Comparison of ENCODE assay signal across 25 cellular contexts in genomic region chr19:16797876-16798275, GRCh38.
"Had no signal": no experiment of that assay in that cellular context is flagged by ENCODE, and none has a peak within 500 bp of the region (broad histone marks: within the 10 kb centered on the region; RNA-seq: fewer than 3 reads in every experiment).

No MANE protein-coding gene starts in this region.

- H3K27ac ChIP-seq: ascending aorta, body of pancreas, WERI-Rb-1 had no signal

- H3K4me1 Mint-ChIP-seq: activated naive CD4-positive, alpha-beta T cell treated with anti-CD3 and anti-CD28 coated beads, Interleukin-2, amount 50 U/mL, for 24 hours; activated naive CD8-positive, alpha-beta T cell treated with anti-CD3 and anti-CD28 coated beads, Interleukin-2, amount 50 U/mL, for 24 hours had no signal

- H3K9me3 ChIP-seq: ascending aorta had no signal

- H3K27me3 ChIP-seq: ascending aorta, body of pancreas had no signal

- H3K4me3 ChIP-seq: ascending aorta, body of pancreas, K562 had no signal

- H3K27me3 Mint-ChIP-seq: activated CD8-positive, alpha-beta T cell treated with anti-CD3 and anti-CD28 coated beads for 36 hours; activated naive CD4-positive, alpha-beta T cell treated with anti-CD3 and anti-CD28 coated beads, Interleukin-2, amount 50 U/mL, for 24 hours; activated naive CD8-positive, alpha-beta T cell treated with anti-CD3 and anti-CD28 coated beads, Interleukin-2, amount 50 U/mL, for 24 hours; activated T-cell treated with anti-CD3 and anti-CD28 coated beads, Interleukin-2, amount 50 U/mL, for 24 hours had no signal

- H3K4me1 ChIP-seq: ascending aorta, body of pancreas had no signal

- H3K27ac Mint-ChIP-seq: activated CD8-positive, alpha-beta T cell treated with anti-CD3 and anti-CD28 coated beads for 36 hours; activated naive CD4-positive, alpha-beta T cell treated with anti-CD3 and anti-CD28 coated beads, Interleukin-2, amount 50 U/mL, for 24 hours; activated naive CD8-positive, alpha-beta T cell treated with anti-CD3 and anti-CD28 coated beads, Interleukin-2, amount 50 U/mL, for 24 hours; activated T-cell treated with anti-CD3 and anti-CD28 coated beads, Interleukin-2, amount 50 U/mL, for 24 hours; activated T-helper 1 cell treated with anti-CD3 and anti-CD28 coated beads, Interleukin-12 subunit alpha, Interleukin-12 subunit beta, Interleukin-2, Interleukin-4 antibody, amounts not matched to agents 30 ng/mL and 10 ng/mL and 1 ng/mL, durations not matched to agents 14 hours and 24 hours and 36 hours had no signal

- H3K4me3 Mint-ChIP-seq: activated CD8-positive, alpha-beta T cell treated with anti-CD3 and anti-CD28 coated beads for 36 hours; activated naive CD4-positive, alpha-beta T cell treated with anti-CD3 and anti-CD28 coated beads, Interleukin-2, amount 50 U/mL, for 24 hours; activated naive CD8-positive, alpha-beta T cell treated with anti-CD3 and anti-CD28 coated beads, Interleukin-2, amount 50 U/mL, for 24 hours; activated T-cell treated with anti-CD3 and anti-CD28 coated beads, Interleukin-2, amount 50 U/mL, for 24 hours; activated T-helper 1 cell treated with anti-CD3 and anti-CD28 coated beads, Interleukin-12 subunit alpha, Interleukin-12 subunit beta, Interleukin-2, Interleukin-4 antibody, amounts not matched to agents 30 ng/mL and 10 ng/mL and 1 ng/mL, durations not matched to agents 14 hours and 24 hours and 36 hours had no signal

- H3K9me3 Mint-ChIP-seq: activated CD8-positive, alpha-beta T cell treated with anti-CD3 and anti-CD28 coated beads for 36 hours; activated naive CD4-positive, alpha-beta T cell treated with anti-CD3 and anti-CD28 coated beads, Interleukin-2, amount 50 U/mL, for 24 hours; activated naive CD8-positive, alpha-beta T cell treated with anti-CD3 and anti-CD28 coated beads, Interleukin-2, amount 50 U/mL, for 24 hours had no signal

- DNase-seq: activated CD4-positive, alpha-beta T cell treated with anti-CD3 and anti-CD28 coated beads for 4 hours; activated CD8-positive, alpha-beta T cell treated with anti-CD3 and anti-CD28 coated beads for 36 hours; activated effector memory CD4-positive, alpha-beta T cell treated with Interleukin-2 at 50 U/mL for 16 hours; activated naive CD4-positive, alpha-beta T cell; activated naive CD8-positive, alpha-beta T cell treated with anti-CD3 and anti-CD28 coated beads, Interleukin-2, amount 50 U/mL, for 24 hours; activated T-cell treated with anti-CD3 and anti-CD28 coated beads, Interleukin-2, amount 50 U/mL, for 24 hours; amniotic stem cell; body of pancreas; central memory CD4-positive, alpha-beta T cell; Karpas-422; MM.1S; NCI-H1105; NCI-H1436; NCI-H1694 treated with DMSO at 0.1 percent for 48 hours; NCI-H2029 treated with DMSO at 0.1 percent for 48 hours; NCI-H510A treated with DMSO at 0.1 percent for 48 hours; NCI-H69; NK-92 treated with Interleukin-12 subunit alpha and Interleukin-12 subunit beta, amount 100 ng/mL, for 24 hours; SIG-M5; T-helper 1 cell; WERI-Rb-1 had no signal

- ATAC-seq: activated CD8-positive, alpha-beta T cell treated with anti-CD3 and anti-CD28 coated beads for 36 hours; activated naive CD8-positive, alpha-beta T cell treated with anti-CD3 and anti-CD28 coated beads, Interleukin-2, amount 50 U/mL, for 24 hours; body of pancreas; K562 had no signal

- H3K36me3 ChIP-seq: ascending aorta, WERI-Rb-1 had no signal

- H3K36me3 Mint-ChIP-seq: activated naive CD4-positive, alpha-beta T cell treated with anti-CD3 and anti-CD28 coated beads, Interleukin-2, amount 50 U/mL, for 24 hours had no signal
